ENCODE assay signal across 27 cellular contexts in the genomic region with DNA sequence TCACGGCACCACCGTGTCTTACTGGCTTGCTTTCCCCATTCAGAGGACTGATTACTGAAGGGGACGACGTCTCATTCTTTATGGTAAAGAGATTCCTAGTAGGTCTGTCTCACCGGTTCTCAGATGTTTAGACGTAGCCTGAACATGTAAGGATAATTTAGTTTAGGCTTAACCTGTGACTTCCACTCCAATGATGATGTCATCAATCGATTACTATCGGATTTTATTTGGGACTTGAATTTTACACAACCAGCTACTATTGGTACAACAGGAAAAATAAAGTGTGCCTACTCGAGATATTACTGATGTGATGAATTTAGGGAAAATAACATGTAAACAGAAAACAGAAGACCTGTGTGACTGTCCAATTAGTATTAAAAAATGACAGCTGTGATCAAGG.
"Had no signal": no experiment of that assay in that cellular context is flagged by ENCODE, and none has a peak within 500 bp of the region (broad histone marks: within the 10 kb centered on the region; RNA-seq: fewer than 3 reads in every experiment).

No MANE protein-coding gene starts in this region.

- H3K27ac Mint-ChIP-seq: dendritic cell treated with granulocyte-macrophage colony-stimulating factor and Interleukin-4, amounts not matched to agents 40 ng/mL and 50 ng/mL, for 4 days; effector memory CD8-positive, alpha-beta T cell; endodermal cell; mesothelial cell of epicardium had no signal

- H3K9me3 Mint-ChIP-seq: dendritic cell treated with granulocyte-macrophage colony-stimulating factor and Interleukin-4, amounts not matched to agents 40 ng/mL and 50 ng/mL, for 4 days; effector memory CD8-positive, alpha-beta T cell; mesothelial cell of epicardium had no signal

- FAIRE-seq: endometrium, islet of Langerhans, keratinocyte had no signal

- H3K4me3 Mint-ChIP-seq: dendritic cell treated with granulocyte-macrophage colony-stimulating factor and Interleukin-4, amounts not matched to agents 40 ng/mL and 50 ng/mL, for 4 days; effector memory CD8-positive, alpha-beta T cell; endodermal cell; mesothelial cell of epicardium had no signal

- H3K27ac ChIP-seq: colonic mucosa, epithelial cell of prostate, esophagus squamous epithelium, gastrocnemius medialis, heart right ventricle, left lung, lower lobe of right lung had no signal

- H3K4me3 ChIP-seq: colonic mucosa, esophagus squamous epithelium, gastrocnemius medialis, heart right ventricle, left lung, lower lobe of right lung, mucosa of descending colon had no signal

- H3K4me1 Mint-ChIP-seq: endodermal cell had no signal

- H3K27me3 ChIP-seq: colonic mucosa, esophagus squamous epithelium, gastrocnemius medialis, heart right ventricle, left lung had no signal

- H3K9me3 ChIP-seq: colonic mucosa, esophagus squamous epithelium, gastrocnemius medialis, heart right ventricle, left lung, lower lobe of right lung, mucosa of descending colon had no signal

- H3K4me1 ChIP-seq: colonic mucosa had no signal

- H3K36me3 Mint-ChIP-seq: mesothelial cell of epicardium had no signal

- DNase-seq: colonic mucosa; cortex of kidney; effector CD8-positive, alpha-beta T cell; effector memory CD8-positive, alpha-beta T cell; endodermal cell; erythroblast; esophagus squamous epithelium; foreskin fibroblast; foreskin melanocyte; gastrocnemius medialis; glutamatergic neuron; head of caudate nucleus; heart right ventricle; hippocampal formation; left cardiac atrium; left lung; left ventricle myocardium superior; lower lobe of right lung; mesenchymal stem cell; mucosa of descending colon had no signal

- H3K27me3 Mint-ChIP-seq: dendritic cell treated with granulocyte-macrophage colony-stimulating factor and Interleukin-4, amounts not matched to agents 40 ng/mL and 50 ng/mL, for 4 days; effector memory CD8-positive, alpha-beta T cell had no signal

- ATAC-seq: effector memory CD8-positive, alpha-beta T cell; esophagus mucosa; gastrocnemius medialis; heart right ventricle; left cardiac atrium; left lung; left ventricle myocardium superior; lower lobe of right lung; mucosa of descending colon had no signal

- H3K36me3 ChIP-seq: colonic mucosa, esophagus squamous epithelium, gastrocnemius medialis, heart right ventricle, left lung, lower lobe of right lung had no signal
